ENCODE assay signal across 8 cellular contexts in genomic region chr16:31117384-31118222, GRCh38. TPM values are rescaled to one million over a fixed set of nuclear protein-coding genes. Genes with fewer than 3 reads are reported as not detected.
DNase-seq lines count a peak whose midpoint lies in the region; ATAC-seq and TF ChIP-seq lines count a peak whose summit lies in the region.

Gene KAT8, plus strand, starts transcription at chr16:31117664. Its CDS starts 18 bp downstream, at chr16:31117682.

- peak; percentile 83 for ATAC-seq in GM21717 (IDR thresholded peaks at IDR 0.05; ENCODE audit: unreplicated experiment)

- H3K27ac Mint-ChIP-seq in activated T-cell treated with anti-CD3 and anti-CD28 coated beads, Interleukin-2, amount 50 U/mL, for 24 hours: peak within 1 kb of the TSS; percentile 87

- WGBS in esophagus, 2 donors: 0 to 1% methylated on average over 64 to 68 of the region's 68 CpGs

- peak within 1 kb of the TSS; percentile 58 to 82 for H3K4me3 ChIP-seq in esophagus (ENCODE audit: low read depth in 1 of 2, low read length in 2 of 2)
- H3K4me3 ChIP-seq in muscle layer of colon (ENCODE audit: low read depth in 1 of 2, low read length in 2 of 2): peak within 1 kb of the TSS; percentile 59 to 68

- H3K9ac ChIP-seq in muscle layer of colon (ENCODE audit: low read length): peak within 1 kb of the TSS; percentile 62

- peaks cover 54% of the 10 kb centered on the region for H3K36me3 Mint-ChIP-seq in activated T-cell treated with anti-CD3 and anti-CD28 coated beads, Interleukin-2, amount 50 U/mL, for 24 hours (ENCODE audit: low read depth)

- peak; percentile 85 for DNase-seq in DMS153 treated with DMSO at 0.1 percent for 48 hours (lab: John Stamatoyannopoulos, UW; ENCODE audit: unreplicated experiment)
- peak; percentile 98 for DNase-seq in KBM-7
- peak; percentile 97 for DNase-seq in activated T-cell treated with anti-CD3 and anti-CD28 coated beads, Interleukin-2, amount 50 U/mL, for 24 hours
- peak; percentile 94 for DNase-seq in stimulated activated CD8-positive, alpha-beta memory T cell treated with anti-CD3 and anti-CD28 coated beads, Interleukin-7, amount 100 ng/mL, for 24 hours (ENCODE audit: low read depth)

- in situ Hi-C loops in KBM-7 (cut with MboI; ENCODE audit: low pct_unique_long_range_greater_than_20kb, low sequenced_read_pairs): no loop called here

- H3K9me3 ChIP-seq in esophagus (ENCODE audit: control insufficient read depth in 2 of 2, insufficient read depth in 1 of 2, low read depth in 1 of 2, low read length in 1 of 2) (no peaks in the 10 kb centered on the region), muscle layer of colon (ENCODE audit: low read length) (no peaks in the 10 kb centered on the region)

- H3K4me1 ChIP-seq in esophagus (ENCODE audit: control insufficient read depth in 2 of 2, insufficient read depth in 2 of 2, low read length in 1 of 2) (peaks cover 0 to 4% of the 10 kb centered on the region in 2 donors), muscle layer of colon (ENCODE audit: insufficient read depth, low read length) (peaks cover 18% of the 10 kb centered on the region)

- H3K36me3 ChIP-seq in esophagus (ENCODE audit: control insufficient read depth in 2 of 2, insufficient read depth in 2 of 2, low read length in 1 of 2): peaks cover 8 to 12% of the 10 kb centered on the region in 2 donors
- H3K36me3 ChIP-seq in muscle layer of colon (ENCODE audit: insufficient read depth, low read length): peaks cover 42% of the 10 kb centered on the region

- no peaks in the 10 kb centered on the region for H3K27me3 ChIP-seq in esophagus (ENCODE audit: control insufficient read depth in 1 of 2, insufficient read depth in 2 of 2, low read length in 2 of 2)
- H3K27me3 ChIP-seq in muscle layer of colon (ENCODE audit: control insufficient read depth in 1 of 2, insufficient read depth in 2 of 2, low read length in 2 of 2): no peaks in the 10 kb centered on the region

- peaks cover 26% of the 10 kb centered on the region for H3K4me1 Mint-ChIP-seq in activated T-cell treated with anti-CD3 and anti-CD28 coated beads, Interleukin-2, amount 50 U/mL, for 24 hours (ENCODE audit: low read depth)

- no peaks in the 10 kb centered on the region for H3K27me3 Mint-ChIP-seq in activated T-cell treated with anti-CD3 and anti-CD28 coated beads, Interleukin-2, amount 50 U/mL, for 24 hours

- H3K9me3 Mint-ChIP-seq in activated T-cell treated with anti-CD3 and anti-CD28 coated beads, Interleukin-2, amount 50 U/mL, for 24 hours: no peaks in the 10 kb centered on the region

- H3K27ac ChIP-seq in esophagus (ENCODE audit: low read depth in 2 of 2, low read length in 1 of 2) (peak within 1 kb of the TSS; percentile 92 to 96), muscle layer of colon (ENCODE audit: low read depth, low read length) (peak within 1 kb of the TSS; percentile 93)

- H3K4me3 Mint-ChIP-seq in activated T-cell treated with anti-CD3 and anti-CD28 coated beads, Interleukin-2, amount 50 U/mL, for 24 hours: peak within 1 kb of the TSS; percentile 90

TF ChIP-seq in PFSK-1, 5 proteins besides CTCF, POLR2A, EP300 and RAD21:
- TF ChIP-seq TAF1 (IDR thresholded peaks at IDR 0.05; ENCODE audit: borderline replicate concordance, insufficient read depth, low read length) (peak; percentile 95), POLR2AphosphoS5 (IDR thresholded peaks at IDR 0.05; ENCODE audit: low read depth, low read length) (peak; percentile 75), REST (IDR thresholded peaks at IDR 0.05; ENCODE audit: insufficient read depth in 1 of 2, low read depth in 2 of 2, low read length in 2 of 2) (no peak)

RNA-seq across cellular contexts. Expression of gene KAT8, which starts in this region (rescaled TPM):
- polyA plus RNA-seq in PFSK-1 (2012; ENCODE audit: insufficient read length, low read depth): 26.9 TPM
- 10 to 100 TPM; 28.3 to 33.6 TPM for polyA plus RNA-seq in esophagus

Comparison
In these comparisons a context has a peak if more than half of its experiments do, and no peak if none do; other contexts are left out.
1. Peak in every context shown above with its lines: DNase-seq, ATAC-seq, H3K4me3 ChIP-seq and H3K27ac ChIP-seq.